In genomic region chr3:25901796-25902195, GRCh38 we compare ENCODE assay signal across 19 cellular contexts.
"Had no signal": no experiment of that assay in that cellular context is flagged by ENCODE, and none has a peak within 500 bp of the region (broad histone marks: within the 10 kb centered on the region; RNA-seq: fewer than 3 reads in every experiment).

No MANE protein-coding gene starts in this region.

- H3K4me3 Mint-ChIP-seq: activated naive CD4-positive, alpha-beta T cell treated with anti-CD3 and anti-CD28 coated beads, Interleukin-2, amount 50 U/mL, for 24 hours; activated T-cell treated with anti-CD3 and anti-CD28 coated beads, Interleukin-2, amount 50 U/mL, for 4 hours had no signal

- H3K36me3 ChIP-seq: left lung, tibial artery had no signal

- H3K27ac Mint-ChIP-seq: activated naive CD4-positive, alpha-beta T cell treated with anti-CD3 and anti-CD28 coated beads, Interleukin-2, amount 50 U/mL, for 24 hours; progenitor cell of endocrine pancreas had no signal

- H3K27me3 Mint-ChIP-seq: activated naive CD4-positive, alpha-beta T cell treated with anti-CD3 and anti-CD28 coated beads, Interleukin-2, amount 50 U/mL, for 24 hours; progenitor cell of endocrine pancreas had no signal

- H3K9me3 ChIP-seq: left lung, tibial artery had no signal

- H3K36me3 Mint-ChIP-seq: activated naive CD4-positive, alpha-beta T cell treated with anti-CD3 and anti-CD28 coated beads, Interleukin-2, amount 50 U/mL, for 24 hours had no signal

- H3K9me3 Mint-ChIP-seq: activated naive CD4-positive, alpha-beta T cell treated with anti-CD3 and anti-CD28 coated beads, Interleukin-2, amount 50 U/mL, for 24 hours; activated T-cell treated with anti-CD3 and anti-CD28 coated beads, Interleukin-2, amount 50 U/mL, for 4 hours had no signal

- H3K4me3 ChIP-seq: left lung, tibial artery had no signal

- DNase-seq: activated CD4-positive, alpha-beta T cell treated with anti-CD3 and anti-CD28 coated beads, Interleukin-2, amount 50 U/mL, for 1 hour; activated CD8-positive, alpha-beta memory T cell treated with anti-CD3 and anti-CD28 coated beads, Interleukin-2, amount 50 U/mL, for 4 hours; activated effector memory CD4-positive, alpha-beta T cell treated with Interleukin-2 at 50 U/mL for 16 hours; activated T-cell treated with anti-CD3 and anti-CD28 coated beads, Interleukin-2, amount 50 U/mL, for 4 hours; foreskin fibroblast; hippocampal formation; left lung; midbrain; occipital lobe; stimulated activated CD4-positive, alpha-beta T cell treated with anti-CD3 and anti-CD28 coated beads, Interleukin-12 subunit alpha, Interleukin-12 subunit beta, amount 100 ng/mL, for 4 hours; stimulated activated CD4-positive, alpha-beta T cell treated with anti-CD3 and anti-CD28 coated beads, Interleukin-1b, Interleukin-23, amount 100 ng/mL, for 48 hours; stimulated activated CD8-positive, alpha-beta memory T cell treated with anti-CD3 and anti-CD28 coated beads, Interleukin-4, amount 100 ng/mL, for 48 hours; stimulated activated naive CD4-positive, alpha-beta T cell treated with Interleukin-2 at 50 U/mL for 16 hours; T-helper 1 cell; T1000; tibial artery had no signal

- H3K27ac ChIP-seq: epithelial cell of prostate, left lung, tibial artery had no signal

- H3K4me1 ChIP-seq: left lung, tibial artery had no signal

- ATAC-seq: activated T-cell treated with anti-CD3 and anti-CD28 coated beads, Interleukin-2, amount 50 U/mL, for 4 hours; left lung had no signal

- H3K27me3 ChIP-seq: left lung, tibial artery had no signal
